Comparison of ENCODE assay signal across 33 cellular contexts in genomic region chr5:33929925-33930690, GRCh38. TPM values are rescaled to one million over a fixed set of nuclear protein-coding genes. Genes with fewer than 3 reads are reported as not detected.
DNase-seq lines count a peak whose midpoint lies in the region; ATAC-seq, FAIRE-seq and TF ChIP-seq lines count a peak whose summit lies in the region.
"Had no signal": no experiment of that assay in that cellular context is flagged by ENCODE, and none has a peak within 500 bp of the region (broad histone marks: within the 10 kb centered on the region; RNA-seq: fewer than 3 reads in every experiment).

No MANE protein-coding gene starts in this region.

- RAD21 ChIA-PET in GM12878 (lab: Charles Lee; ENCODE audit: unreplicated experiment): interaction anchor here (0.7 to 8.8 kb wide), 4 partner anchors 75 to 254 kb away, joined by 3 to 111 read pairs (median 5); no protein-coding TSS in a partner anchor

- intact Hi-C loops in GM12878 (cut with micrococcal nuclease; ENCODE audit: unreplicated experiment): no loop called here

- H4K20me1 ChIP-seq in GM12878 (ENCODE audit: control insufficient read depth, insufficient read depth): no peaks in the 10 kb centered on the region

- peak overlapping the region; percentile 28; the same call in 1 of the 2 replicates for H2AFZ ChIP-seq in GM12878 (ENCODE audit: control insufficient read depth, low read depth, low read length)
- H2AFZ ChIP-seq: GM23248 had no signal

- H3K27ac ChIP-seq in GM12878 (ENCODE audit: control insufficient read depth, insufficient read depth): peak overlapping the region; percentile 70
- H3K27ac ChIP-seq: adrenal gland, C4-2B, esophagus squamous epithelium, GM23248 had no signal

- no peaks in the 10 kb centered on the region for H3K79me2 ChIP-seq in GM12878 (ENCODE audit: control insufficient read depth, insufficient read depth, low read length)

- in situ Hi-C loops in GM12878 (cut with MboI): loop anchor here (5.0 kb wide), 1 partner anchor 488 kb away; the partner anchor contains the start of gene TARS1

- H3K9me3 Mint-ChIP-seq in effector memory CD8-positive, alpha-beta T cell: no peaks in the 10 kb centered on the region
- H3K9me3 Mint-ChIP-seq: activated naive CD4-positive, alpha-beta T cell treated with anti-CD3 and anti-CD28 coated beads, Interleukin-2, amount 10 ng/mL, durations not matched to agents 7 days and 5 days; central memory CD8-positive, alpha-beta T cell; memory B cell; nephron progenitor cell; stimulated activated effector memory CD8-positive, alpha-beta T cell treated with anti-CD3 and anti-CD28 coated beads, Interleukin-12 subunit alpha, Interleukin-12 subunit beta, amount 100 ng/mL, for 72 hours had no signal

- WGBS in GM12878 (ENCODE audit: insufficient coverage, insufficient replicate concordance, low lambda C conversion rate, missing lambda C conversion rate): 64% methylated on average over 6 of the region's 6 CpGs

- CTCF ChIA-PET in GM12878 (lab: Yijun Ruan, JAX): interaction anchor here (0.7 to 6.6 kb wide), 3 partner anchors 79 to 1315 kb away, joined by 3 to 96 read pairs (median 32); no protein-coding TSS in a partner anchor

- H3K36me3 ChIP-seq in GM12878 (ENCODE audit: control insufficient read depth in 2 of 2, insufficient read depth in 2 of 2, low read length in 1 of 2): no peaks in the 10 kb centered on the region
- H3K36me3 ChIP-seq: adrenal gland, esophagus squamous epithelium had no signal

- no peak for TF ChIP-seq CTCF in GM12878 (IDR thresholded peaks at IDR 0.05 in 2 of 3, conservative IDR thresholded peaks at IDR 0.05 in 1 of 3; ENCODE audit: control insufficient read depth in 2 of 3, extremely low read depth in 1 of 3, insufficient read depth in 1 of 3, low read depth in 3 of 3, low read length in 3 of 3)

- TF ChIP-seq RAD21 in GM12878 (IDR thresholded peaks at IDR 0.05; ENCODE audit: insufficient read depth, low read depth, low read length): no peak

- ATAC-seq in GM19463 (IDR thresholded peaks at IDR 0.05; ENCODE audit: unreplicated experiment) (peak; percentile 26), GM12878 (peak; percentile 28)
- no peak for ATAC-seq in effector memory CD8-positive, alpha-beta T cell (replicated peaks)
- ATAC-seq: activated CD4-positive, CD25-positive, alpha-beta regulatory T cell treated with anti-CD3 and anti-CD28 coated beads, Interleukin-2, amount 50 U/mL, for 24 hours; Panc1; stimulated activated effector memory CD8-positive, alpha-beta T cell treated with anti-CD3 and anti-CD28 coated beads, Interleukin-12 subunit alpha, Interleukin-12 subunit beta, amount 100 ng/mL, for 72 hours had no signal

- no peak overlapping the region for H3K4me3 Mint-ChIP-seq in effector memory CD8-positive, alpha-beta T cell
- H3K4me3 Mint-ChIP-seq: activated naive CD4-positive, alpha-beta T cell treated with anti-CD3 and anti-CD28 coated beads, Interleukin-2, amount 10 ng/mL, durations not matched to agents 7 days and 5 days; central memory CD8-positive, alpha-beta T cell; memory B cell; nephron progenitor cell; stimulated activated effector memory CD8-positive, alpha-beta T cell treated with anti-CD3 and anti-CD28 coated beads, Interleukin-12 subunit alpha, Interleukin-12 subunit beta, amount 100 ng/mL, for 72 hours; type B pancreatic cell had no signal

- no peak overlapping the region for H3K9ac ChIP-seq in GM12878 (ENCODE audit: control insufficient read depth, insufficient read depth, low read length)
- H3K9ac ChIP-seq: GM23248 had no signal

- H3K4me3 ChIP-seq in GM12878 (no peak overlapping the region), iPS-18c (ENCODE audit: insufficient read depth, low read depth, low read length) (peak overlapping the region; percentile 10; the same call in 1 of the 2 replicates)
- H3K4me3 ChIP-seq: adrenal gland, esophagus squamous epithelium, GM23248 had no signal

- peak overlapping the region; percentile 5; the same call in 1 of the 2 replicates for H3K4me2 ChIP-seq in GM12878 (ENCODE audit: control insufficient read depth, insufficient read depth)

- H3K27ac Mint-ChIP-seq in effector memory CD8-positive, alpha-beta T cell: no peak overlapping the region
- H3K27ac Mint-ChIP-seq: activated naive CD4-positive, alpha-beta T cell treated with anti-CD3 and anti-CD28 coated beads, Interleukin-2, amount 10 ng/mL, durations not matched to agents 7 days and 5 days; memory B cell; nephron progenitor cell; stimulated activated effector memory CD8-positive, alpha-beta T cell treated with anti-CD3 and anti-CD28 coated beads, Interleukin-12 subunit alpha, Interleukin-12 subunit beta, amount 100 ng/mL, for 72 hours; type B pancreatic cell had no signal

- peaks cover 4% of the 10 kb centered on the region for H3K36me3 Mint-ChIP-seq in effector memory CD8-positive, alpha-beta T cell (ENCODE audit: insufficient read depth)
- H3K36me3 Mint-ChIP-seq: activated naive CD4-positive, alpha-beta T cell treated with anti-CD3 and anti-CD28 coated beads, Interleukin-2, amount 10 ng/mL, durations not matched to agents 7 days and 5 days; memory B cell; stimulated activated effector memory CD8-positive, alpha-beta T cell treated with anti-CD3 and anti-CD28 coated beads, Interleukin-12 subunit alpha, Interleukin-12 subunit beta, amount 100 ng/mL, for 72 hours; type B pancreatic cell had no signal

- no peaks in the 10 kb centered on the region for H3K27me3 ChIP-seq in GM12878 (replicated peaks in 1 of 2; ENCODE audit: control insufficient read depth in 2 of 2, insufficient read depth in 2 of 2, low read length in 1 of 2)
- H3K27me3 ChIP-seq: adrenal gland had no signal

- no peak for TF ChIP-seq POLR2A in GM12878 (IDR thresholded peaks at IDR 0.05; ENCODE audit: low read depth, low read length)

- no peaks in the 10 kb centered on the region for H3K4me1 Mint-ChIP-seq in effector memory CD8-positive, alpha-beta T cell (ENCODE audit: low read depth in 2 of 2)
- H3K4me1 Mint-ChIP-seq: activated naive CD4-positive, alpha-beta T cell treated with anti-CD3 and anti-CD28 coated beads, Interleukin-2, amount 10 ng/mL, durations not matched to agents 7 days and 5 days; central memory CD8-positive, alpha-beta T cell; nephron progenitor cell; stimulated activated effector memory CD8-positive, alpha-beta T cell treated with anti-CD3 and anti-CD28 coated beads, Interleukin-12 subunit alpha, Interleukin-12 subunit beta, amount 100 ng/mL, for 72 hours had no signal

- DNase-seq in ELF-1 (ENCODE audit: low read depth, low spot score) (peak; percentile 34), GM12878 (ENCODE audit: low read depth, low spot score) (peak; percentile 31), islet precursor cell (no peak), HuH-7.5 (ENCODE audit: low spot score) (no peak)
- DNase-seq in activated effector memory CD4-positive, alpha-beta T cell treated with Interleukin-2 at 50 U/mL for 16 hours: no peak
- no peak for DNase-seq in effector memory CD8-positive, alpha-beta T cell
- DNase-seq: activated CD4-positive, alpha-beta T cell treated with anti-CD3 and anti-CD28 coated beads, Interleukin-2, amount 50 U/mL, for 48 hours; activated CD8-positive, alpha-beta memory T cell treated with anti-CD3 and anti-CD28 coated beads, Interleukin-2, amount 50 U/mL, for 48 hours; activated naive CD4-positive, alpha-beta T cell treated with anti-CD3 and anti-CD28 coated beads, Interleukin-2, amount 10 ng/mL, durations not matched to agents 7 days and 5 days; adrenal gland; COR-L47; DMS53; esophagus squamous epithelium; GM23248; NCI-H1436; NCI-H345; nephron progenitor cell; SHP77 had no signal

- no TSS peak for BruUV-seq in GM12878 (replicated peaks; lab: Mats Ljungman, UMichigan)

- no peak for FAIRE-seq in GM12878 (lab: Jason Lieb, UNC)

- peaks cover 29% of the 10 kb centered on the region in 2 donors for H3K27me3 Mint-ChIP-seq in effector memory CD8-positive, alpha-beta T cell

- SMC1A ChIA-PET in GM12878 (lab: Charles Lee; ENCODE audit: uncharacterized antibody, unreplicated experiment): interaction anchor here (0.6 to 7.4 kb wide), 4 partner anchors 74 to 483 kb away, joined by 3 to 80 read pairs (median 36); no protein-coding TSS in a partner anchor

- H3K4me1 ChIP-seq in GM12878 (ENCODE audit: control insufficient read depth, insufficient read depth, low read length): peaks cover 39% of the 10 kb centered on the region
- H3K4me1 ChIP-seq: esophagus squamous epithelium had no signal

- no peak for TF ChIP-seq EP300 in GM12878 (IDR thresholded peaks at IDR 0.05; ENCODE audit: borderline replicate concordance in 1 of 2, control insufficient read depth in 1 of 2, low read depth in 2 of 2, low read length in 2 of 2)

- no peaks in the 10 kb centered on the region for H3K9me3 ChIP-seq in GM12878 (replicated peaks; ENCODE audit: control insufficient read depth, insufficient read depth, low read length)
- H3K9me3 ChIP-seq in iPS-18c (ENCODE audit: control insufficient read depth, insufficient read depth, low read length): no peaks in the 10 kb centered on the region
- H3K9me3 ChIP-seq: adrenal gland, esophagus squamous epithelium had no signal

- POLR2A ChIA-PET in GM12878 (lab: Charles Lee): interaction anchor here (1.0 kb wide), 1 partner anchor 80 kb away, joined by 3 read pairs; no protein-coding TSS in a partner anchor

RNA-seq across cellular contexts. Expression of gene RXFP3, which starts 6.1 kb away (rescaled TPM):
- 0.33 and 0.61 TPM in 2 replicates for total RNA-seq in GM12878 (2013; cell fraction: nucleolus; rRNA removed)
- total RNA-seq in GM12878 (2014; rRNA removed) (not detected in 2 replicates), GM12878 (2014; rRNA removed; fragmentation: Illumina TruSeq; extraction: Trizol) (not detected in 2 replicates), GM12878 (2021) (not detected in 2 replicates)
- polyA plus RNA-seq in GM12878 (2011; ENCODE audit: low read depth): not detected
- polyA plus RNA-seq in GM12878 (2011; rRNA removed) (0.03 TPM in 1 of 2 replicates, not detected in the other), GM12878 (2014; fragmentation: Illumina TruSeq; extraction: Trizol) (not detected in 2 replicates), GM12878 (2014; fragmentation: Nextera tagmentation; extraction: Ambion mirVana) (not detected), GM12878 (2014; rRNA removed) (0.06 TPM in 1 of 2 replicates, not detected in the other), GM12878 (2016; fragmentation: Nextera tagmentation; extraction: Ambion mirVana) (not detected)
- polyA plus RNA-seq in GM12878 (2011; cell fraction: cytosol; rRNA removed): 0.05 TPM in 1 of 2 replicates, not detected in the other
- 0.48 and 0.79 TPM in 2 replicates for polyA plus RNA-seq in GM12878 (2011; cell fraction: nucleus; rRNA removed)
- not detected in 2 replicates for polyA plus RNA-seq in GM12878 (2012)
- 0.15 and 0.41 TPM in 2 replicates for polyA minus RNA-seq in GM12878 (2011; rRNA and poly(A)+ RNA removed)
- 0.52 TPM in 1 of 2 replicates, not detected in the other for polyA minus RNA-seq in GM12878 (2011; cell fraction: cytosol; rRNA and poly(A)+ RNA removed)
- polyA minus RNA-seq in GM12878 (2011; cell fraction: nucleus; rRNA and poly(A)+ RNA removed): 0.85 and 2.1 TPM in 2 replicates
- total RNA-seq: esophagus squamous epithelium; glomerular endothelial cell; GM23248; osteocyte; skeletal muscle tissue; subcutaneous adipose tissue; T-helper 2 cell treated with Interferon-gamma antibody and Interleukin-4, amounts not matched to agents 100 ng/mL and 5 ng/mL, for 36 hours had no signal
- polyA plus RNA-seq: AG04450, GM23248 had no signal

RNA-seq across cellular contexts. Expression of gene ADAMTS12, which starts 38.3 kb away (rescaled TPM):
- 40.9 and 41.6 TPM in 2 replicates for total RNA-seq in GM12878 (2013; cell fraction: nucleolus; rRNA removed)
- total RNA-seq in GM12878 (2014; rRNA removed) (27.9 and 30.6 TPM in 2 replicates), GM12878 (2014; rRNA removed; fragmentation: Illumina TruSeq; extraction: Trizol) (21.2 and 21.7 TPM in 2 replicates), GM12878 (2021) (28.4 and 32.5 TPM in 2 replicates)
- polyA plus RNA-seq in GM12878 (2011; ENCODE audit: low read depth): 5.6 TPM
- polyA plus RNA-seq in GM12878 (2011; rRNA removed) (0.07 and 0.11 TPM in 2 replicates), GM12878 (2014; fragmentation: Illumina TruSeq; extraction: Trizol) (16.4 and 20.2 TPM in 2 replicates), GM12878 (2014; fragmentation: Nextera tagmentation; extraction: Ambion mirVana) (10 to 100 TPM; 29.4 to 35.8 TPM), GM12878 (2014; rRNA removed) (19.5 and 20.0 TPM in 2 replicates), GM12878 (2016; fragmentation: Nextera tagmentation; extraction: Ambion mirVana) (10 to 100 TPM; 12.3 to 15.1 TPM)
- polyA plus RNA-seq in GM12878 (2011; cell fraction: cytosol; rRNA removed): 0.03 and 0.08 TPM in 2 replicates
- 0.18 TPM in 2 replicates for polyA plus RNA-seq in GM12878 (2011; cell fraction: nucleus; rRNA removed)
- polyA plus RNA-seq in GM12878 (2012): 7.0 and 8.5 TPM in 2 replicates
- polyA minus RNA-seq in GM12878 (2011; rRNA and poly(A)+ RNA removed): 0.21 and 0.37 TPM in 2 replicates
- polyA minus RNA-seq in GM12878 (2011; cell fraction: cytosol; rRNA and poly(A)+ RNA removed): not detected in 2 replicates
- polyA minus RNA-seq in GM12878 (2011; cell fraction: nucleus; rRNA and poly(A)+ RNA removed): 0.36 and 0.57 TPM in 2 replicates
- total RNA-seq: T-helper 2 cell treated with Interferon-gamma antibody and Interleukin-4, amounts not matched to agents 100 ng/mL and 5 ng/mL, for 36 hours had no signal

RNA-seq across cellular contexts. Expression of gene SLC45A2, which starts 54.4 kb away (rescaled TPM):
- total RNA-seq in GM12878 (2013; cell fraction: nucleolus; rRNA removed): 0.25 and 0.54 TPM in 2 replicates
- total RNA-seq in GM12878 (2014; rRNA removed) (0.06 TPM in 1 of 2 replicates, not detected in the other), GM12878 (2014; rRNA removed; fragmentation: Illumina TruSeq; extraction: Trizol) (not detected in 2 replicates), GM12878 (2021) (not detected in 2 replicates)
- not detected for polyA plus RNA-seq in GM12878 (2011; ENCODE audit: low read depth)
- polyA plus RNA-seq in GM12878 (2011; rRNA removed) (0.07 TPM in 1 of 2 replicates, not detected in the other), GM12878 (2014; fragmentation: Illumina TruSeq; extraction: Trizol) (not detected in 2 replicates), GM12878 (2014; fragmentation: Nextera tagmentation; extraction: Ambion mirVana) (not detected), GM12878 (2014; rRNA removed) (0.03 TPM in 1 of 2 replicates, not detected in the other), GM12878 (2016; fragmentation: Nextera tagmentation; extraction: Ambion mirVana) (not detected)
- polyA plus RNA-seq in GM12878 (2011; cell fraction: cytosol; rRNA removed): 0.06 and 0.15 TPM in 2 replicates
- 0.41 and 0.45 TPM in 2 replicates for polyA plus RNA-seq in GM12878 (2011; cell fraction: nucleus; rRNA removed)
- polyA plus RNA-seq in GM12878 (2012): not detected in 2 replicates
- 0.77 TPM in 1 of 2 replicates, not detected in the other for polyA minus RNA-seq in GM12878 (2011; rRNA and poly(A)+ RNA removed)
- not detected in 2 replicates for polyA minus RNA-seq in GM12878 (2011; cell fraction: cytosol; rRNA and poly(A)+ RNA removed)
- 1.7 and 2.3 TPM in 2 replicates for polyA minus RNA-seq in GM12878 (2011; cell fraction: nucleus; rRNA and poly(A)+ RNA removed)
- total RNA-seq: adrenal gland, glomerular endothelial cell, GM23248, osteocyte, subcutaneous adipose tissue had no signal
- polyA plus RNA-seq: AG04450, GM23248 had no signal

Comparison
In these comparisons a context has a peak if more than half of its experiments do, and no peak if none do; other contexts are left out.
1. DNase-seq: peak in ELF-1 (single experiment) and GM12878 (single experiment); none in islet precursor cell (single experiment), activated effector memory CD4-positive, alpha-beta T cell treated with Interleukin-2 at 50 U/mL for 16 hours (single experiment), HuH-7.5 (single experiment) and effector memory CD8-positive, alpha-beta T cell (0 of 3).